8 cellular contexts compared by ENCODE assay signal in the genomic region with DNA sequence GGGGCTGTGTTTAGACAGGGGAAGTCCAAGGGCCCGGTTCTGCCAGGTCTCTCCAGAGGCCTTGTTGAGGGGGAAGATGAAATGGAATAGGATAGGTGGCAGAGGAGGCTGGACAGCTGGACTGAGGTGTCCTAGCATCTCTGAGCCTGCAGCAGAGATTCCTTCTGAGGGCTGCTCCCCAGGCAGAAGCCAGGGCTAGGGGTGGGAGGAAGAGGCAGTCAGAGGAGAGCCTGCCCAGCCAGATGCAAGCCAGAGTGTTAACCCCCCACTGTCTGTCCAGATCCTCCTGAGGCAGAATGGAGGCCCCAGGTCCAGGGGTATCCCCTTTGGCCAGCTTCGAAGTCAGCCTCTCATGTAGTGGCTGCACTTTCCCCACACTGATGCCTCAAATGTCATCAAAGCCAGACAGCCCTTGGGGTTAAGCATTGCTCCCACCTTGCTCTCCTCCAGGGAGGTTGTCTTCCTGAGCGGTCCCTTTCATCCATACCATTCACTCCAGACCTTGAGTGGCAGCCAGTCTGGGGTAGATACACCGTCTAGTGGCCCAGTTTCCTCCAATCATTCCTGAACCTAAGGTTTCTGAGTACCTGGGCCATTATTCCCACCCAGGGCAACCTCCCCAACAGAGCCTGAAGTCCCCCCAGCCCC. TPM values are rescaled to one million over a fixed set of nuclear protein-coding genes. Genes with fewer than 3 reads are reported as not detected.
DNase-seq lines count a peak whose midpoint lies in the region; ATAC-seq and TF ChIP-seq lines count a peak whose summit lies in the region.

No MANE protein-coding gene starts in this region.

- peaks cover 50% of the 10 kb centered on the region for H3K4me1 ChIP-seq in Panc1 (ENCODE audit: control insufficient read depth, insufficient read depth, low read length)
- H3K4me1 ChIP-seq in osteoblast (ENCODE audit: insufficient read depth, low read length), result peaks cover 29% of the 10 kb centered on the region

- peaks cover 55% of the 10 kb centered on the region for H4K20me1 ChIP-seq in osteoblast (ENCODE audit: insufficient read depth, low read length)

- in situ Hi-C loops in Panc1 (cut with HindIII; ENCODE audit: low pct_unique_long_range_greater_than_20kb, low sequenced_read_pairs), result no loop called here

- TF ChIP-seq POLR2A in erythroblast (IDR thresholded peaks at IDR 0.05; ENCODE audit: low read length), result peak; percentile 8

- POLR2A ChIA-PET in BJ (lab: Charles Lee) (interaction anchor here (0.6 kb wide), 1 partner anchor 99 kb away, joined by 4 read pairs; no protein-coding TSS in a partner anchor), Panc1 (lab: Charles Lee) (interaction anchor here (0.9 kb wide), 1 partner anchor 8 kb away, joined by 3 read pairs; no protein-coding TSS in a partner anchor)

- CTCF ChIA-PET in BJ (lab: Yijun Ruan, JAX), result interaction anchor here (1.1 to 3.3 kb wide), 8 partner anchors 10 to 135 kb away, joined by 3 to 25 read pairs (median 8); partner anchors contain the start of gene AHCYL1
- CTCF ChIA-PET in Panc1 (lab: Charles Lee), result interaction anchor here (0.5 kb wide), 1 partner anchor 72 kb away, joined by 3 read pairs; no protein-coding TSS in a partner anchor

- H3K79me2 ChIP-seq in osteoblast (ENCODE audit: insufficient read depth, low read length), result peaks cover 64% of the 10 kb centered on the region

- intact Hi-C loops in Panc1 (cut with micrococcal nuclease; ENCODE audit: unreplicated experiment), result loop anchor here (5.0 kb wide), 2 partner anchors 120 to 135 kb away; no protein-coding TSS in a partner anchor

- H3K36me3 ChIP-seq in BJ (ENCODE audit: control insufficient read depth, insufficient read depth, low read length) (peaks cover 17% of the 10 kb centered on the region), Panc1 (ENCODE audit: control insufficient read depth, insufficient read depth, low read length) (peaks cover 4% of the 10 kb centered on the region), osteoblast (ENCODE audit: insufficient read depth, low read length) (peaks cover 38% of the 10 kb centered on the region)

- no peak for DNase-seq in BJ (ENCODE audit: low read depth)
- no peak for DNase-seq in Panc1 (ENCODE audit: low read depth, low spot score)
- DNase-seq in erythroblast (lab: John Stamatoyannopoulos, UW), result no peak
- DNase-seq in osteoblast (ENCODE audit: insufficient read length, low spot score, missing footprints), result peak; percentile 96
- no peak for DNase-seq in GM19240 (ENCODE audit: insufficient read length, low spot score)
- DNase-seq in NCI-H1048 (lab: John Stamatoyannopoulos, UW), result no peak

- H3K27ac ChIP-seq in Panc1 (ENCODE audit: low read length) (peak overlapping the region; percentile 97), osteoblast (ENCODE audit: low read depth, low read length) (peak overlapping the region; percentile 63)

- peak; percentile 5; the same call in 1 of the 2 replicates for ATAC-seq in Panc1
- ATAC-seq in GM18511 (IDR thresholded peaks at IDR 0.05; ENCODE audit: unreplicated experiment), result no peak
- ATAC-seq in HG03432 (IDR thresholded peaks at IDR 0.05; ENCODE audit: unreplicated experiment), result no peak

- TF ChIP-seq CTCF in BJ (IDR thresholded peaks at IDR 0.05; ENCODE audit: insufficient read depth, low read depth, low read length), result no peak
- TF ChIP-seq CTCF in Panc1 (IDR thresholded peaks at IDR 0.05), result no peak
- no peak for TF ChIP-seq CTCF in osteoblast (IDR thresholded peaks at IDR 0.05; ENCODE audit: extremely low read depth, low read depth, low read length)

- peak overlapping the region; percentile 94 for H3K4me2 ChIP-seq in osteoblast (ENCODE audit: insufficient read depth, low read length)

- BruUV-seq in Panc1 (replicated peaks; lab: Mats Ljungman, UMichigan), result TSS peak; percentile 74

- no peak overlapping the region for H2AFZ ChIP-seq in osteoblast (ENCODE audit: low read length)

- H3K4me3 ChIP-seq in BJ (ENCODE audit: low read depth, low read length), result peak overlapping the region; percentile 89
- H3K4me3 ChIP-seq in Panc1 (ENCODE audit: low read depth in 2 of 2, low read length in 2 of 2), result peak overlapping the region; percentile 70 to 83
- peak overlapping the region; percentile 97 for H3K4me3 ChIP-seq in osteoblast (ENCODE audit: insufficient read depth, low read length)

- H3K27me3 ChIP-seq in BJ (ENCODE audit: control insufficient read depth, insufficient read depth, low read length) (no peaks in the 10 kb centered on the region), Panc1 (ENCODE audit: control insufficient read depth, insufficient read depth, low read length) (no peaks in the 10 kb centered on the region), osteoblast (ENCODE audit: insufficient read depth, low read length) (no peaks in the 10 kb centered on the region)

- H3K9me3 ChIP-seq in Panc1 (ENCODE audit: control insufficient read depth, insufficient read depth, low read depth, low read length) (no peaks in the 10 kb centered on the region), osteoblast (ENCODE audit: low read depth, low read length) (no peaks in the 10 kb centered on the region)

RNA-seq across cellular contexts. Expression of gene CSF1, which starts 1.7 kb away (rescaled TPM):
- polyA plus RNA-seq in BJ (2011; rRNA removed), result 40.4 and 48.4 TPM in 2 replicates
- 20.1 and 22.3 TPM in 2 replicates for polyA minus RNA-seq in BJ (2011; rRNA and poly(A)+ RNA removed)
- total RNA-seq in Panc1 (2021; ENCODE audit: unreplicated experiment) (217 TPM), osteoblast (38.0 and 53.9 TPM in 2 replicates)
- 109 TPM for polyA plus RNA-seq in Panc1 (2012; ENCODE audit: insufficient read length)
